In the genomic region with DNA sequence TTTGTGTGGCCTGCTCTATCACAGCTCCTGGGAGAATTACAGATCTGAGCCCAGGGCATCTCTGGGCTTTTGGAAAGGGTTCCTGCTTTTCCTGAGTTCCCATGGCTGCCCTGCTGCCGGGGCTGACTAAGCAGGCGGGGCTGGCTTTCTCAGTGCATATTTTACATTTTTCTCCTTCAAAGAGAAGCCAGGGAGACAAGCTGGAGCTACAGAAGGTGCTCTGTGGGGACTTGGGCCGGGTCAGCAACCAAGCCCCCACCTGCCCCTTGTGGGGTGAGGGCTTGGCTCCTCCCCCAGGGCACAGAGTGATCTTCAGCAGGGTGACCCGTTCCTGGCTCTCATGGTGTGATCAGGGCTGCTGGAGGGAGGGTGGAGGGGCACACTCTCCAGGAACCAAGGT, we compare ENCODE assay signal across 1 cellular context.
TF ChIP-seq lines count a peak whose summit lies in the region.

No MANE protein-coding gene starts in this region.

TF ChIP-seq in WTC11, 78 proteins besides CTCF, POLR2A, EP300 and RAD21 (continued from another document):
- TF ChIP-seq, protein P1, sequence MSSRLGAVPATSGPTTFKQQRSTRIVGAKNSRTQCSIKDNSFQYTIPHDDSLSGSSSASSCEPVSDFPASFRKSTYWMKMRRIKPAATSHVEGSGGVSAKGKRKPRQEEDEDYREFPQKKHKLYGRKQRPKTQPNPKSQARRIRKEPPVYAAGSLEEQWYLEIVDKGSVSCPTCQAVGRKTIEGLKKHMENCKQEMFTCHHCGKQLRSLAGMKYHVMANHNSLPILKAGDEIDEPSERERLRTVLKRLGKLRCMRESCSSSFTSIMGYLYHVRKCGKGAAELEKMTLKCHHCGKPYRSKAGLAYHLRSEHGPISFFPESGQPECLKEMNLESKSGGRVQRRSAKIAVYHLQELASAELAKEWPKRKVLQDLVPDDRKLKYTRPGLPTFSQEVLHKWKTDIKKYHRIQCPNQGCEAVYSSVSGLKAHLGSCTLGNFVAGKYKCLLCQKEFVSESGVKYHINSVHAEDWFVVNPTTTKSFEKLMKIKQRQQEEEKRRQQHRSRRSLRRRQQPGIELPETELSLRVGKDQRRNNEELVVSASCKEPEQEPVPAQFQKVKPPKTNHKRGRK (CRISPR knock-in tag; IDR thresholded peaks at IDR 0.05; ENCODE audit: borderline replicate concordance) = no peak
